In the genomic region with DNA sequence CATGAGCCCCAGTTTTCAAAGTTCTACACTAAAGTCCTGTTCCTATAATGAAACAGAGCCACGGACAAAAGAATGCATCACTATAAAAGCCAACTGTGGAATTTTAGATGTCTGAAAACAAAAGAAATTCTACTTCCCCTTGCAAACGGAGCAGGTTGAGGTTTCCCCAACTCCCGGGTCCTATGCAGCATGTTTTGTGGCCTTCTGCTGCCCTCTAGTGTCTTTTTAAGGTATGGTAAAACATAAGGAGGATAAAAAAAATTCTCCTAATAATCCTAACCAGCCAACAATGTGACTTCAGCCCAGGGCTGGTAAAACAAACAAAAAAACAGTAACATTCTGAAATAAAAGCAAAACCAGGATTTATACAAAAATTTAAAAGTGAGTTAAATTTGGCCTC, we compare ENCODE assay signal across 8 cellular contexts.
DNase-seq lines count a peak whose midpoint lies in the region; FAIRE-seq and TF ChIP-seq lines count a peak whose summit lies in the region.

No MANE protein-coding gene starts in this region.

- no peaks in the 10 kb centered on the region for H3K79me2 ChIP-seq in OCI-LY3 (ENCODE audit: low read length)

- H2AFZ ChIP-seq in OCI-LY3 (ENCODE audit: low read depth, low read length): peak overlapping the region; percentile 96

- in situ Hi-C loops in T47D (cut with HindIII; ENCODE audit: low pct_unique_long_range_greater_than_20kb, low sequenced_read_pairs): no loop called here

- peaks cover 9% of the 10 kb centered on the region; the same call in 1 of the 2 replicates for H3K4me1 ChIP-seq in OCI-LY3 (ENCODE audit: low read length)
- H3K4me1 ChIP-seq in kidney (ENCODE audit: control insufficient read depth in 1 of 2, insufficient read depth in 1 of 2, low read depth in 1 of 2, low read length in 2 of 2): no peaks in the 10 kb centered on the region

- TF ChIP-seq RAD21 in Ishikawa (IDR thresholded peaks at IDR 0.05; ENCODE audit: low read depth): peak; percentile 72

- no peak for TF ChIP-seq EP300 in Ishikawa (IDR thresholded peaks at IDR 0.05; ENCODE audit: borderline replicate concordance)

- H3K9me3 ChIP-seq in OCI-LY3 (ENCODE audit: insufficient read depth, low read length) (no peaks in the 10 kb centered on the region), kidney (ENCODE audit: control insufficient read depth in 1 of 2, low read length in 2 of 2) (no peaks in the 10 kb centered on the region)

- intact Hi-C loops in kidney (cut with DNase I): no loop called here

- TF ChIP-seq CTCF in OCI-LY3 (IDR thresholded peaks at IDR 0.05; ENCODE audit: low read depth, low read length) (peak; percentile 73), kidney (IDR thresholded peaks at IDR 0.05; ENCODE audit: borderline replicate concordance, extremely low read depth, insufficient read depth) (peak; percentile 57)

- no peak overlapping the region for H3K9ac ChIP-seq in OCI-LY3 (ENCODE audit: low read length)
- no peak overlapping the region for H3K9ac ChIP-seq in kidney (ENCODE audit: low read length in 2 of 2)

- FAIRE-seq in A204.1 (lab: Jason Lieb, UNC) (peak; percentile 80), kidney (lab: Jason Lieb, UNC) (no peak)

- no peaks in the 10 kb centered on the region for H3K27me3 ChIP-seq in OCI-LY3 (ENCODE audit: low read depth, low read length)

- H3K36me3 ChIP-seq in OCI-LY3 (replicated peaks; ENCODE audit: low read depth, low read length) (no peaks in the 10 kb centered on the region), kidney (ENCODE audit: control insufficient read depth in 1 of 2, insufficient read depth in 2 of 2, low read length in 2 of 2) (no peaks in the 10 kb centered on the region)

- H3K4me2 ChIP-seq in OCI-LY3 (ENCODE audit: low read length): peak overlapping the region; percentile 76

- no peak overlapping the region for H3K27ac ChIP-seq in OCI-LY3 (ENCODE audit: low read length)
- no peak overlapping the region for H3K27ac ChIP-seq in kidney (ENCODE audit: low read depth in 2 of 2, low read length in 2 of 2)

- H3K4me3 ChIP-seq in OCI-LY3 (ENCODE audit: low read length): peak overlapping the region; percentile 71
- H3K4me3 ChIP-seq in kidney (ENCODE audit: low read length in 2 of 2): peak overlapping the region; percentile 7 to 33

- DNase-seq in GF-D8 (lab: John Stamatoyannopoulos, UW) (peak; percentile 22), H4 (ENCODE audit: low spot score) (peak; percentile 64), T47D (ENCODE audit: low read depth in 1 of 2, low spot score in 1 of 2) (peak; percentile 18 to 62), kidney (no peak), stromal cell of bone marrow (ENCODE audit: low read depth) (peak; percentile 28)

- H4K20me1 ChIP-seq in OCI-LY3 (ENCODE audit: insufficient read depth, low read length): no peaks in the 10 kb centered on the region

TF ChIP-seq in Ishikawa, 13 proteins besides CTCF, POLR2A, EP300 and RAD21:
- TF ChIP-seq TAF1 (IDR thresholded peaks at IDR 0.05; ENCODE audit: low read depth) (no peak), TEAD4 (IDR thresholded peaks at IDR 0.05) (no peak), CREB1 (IDR thresholded peaks at IDR 0.05; ENCODE audit: low read depth) (no peak)
- TF ChIP-seq, protein P1, sequence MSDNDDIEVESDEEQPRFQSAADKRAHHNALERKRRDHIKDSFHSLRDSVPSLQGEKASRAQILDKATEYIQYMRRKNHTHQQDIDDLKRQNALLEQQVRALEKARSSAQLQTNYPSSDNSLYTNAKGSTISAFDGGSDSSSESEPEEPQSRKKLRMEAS (IDR thresholded peaks at IDR 0.05): no peak
- TF ChIP-seq, protein P2, sequence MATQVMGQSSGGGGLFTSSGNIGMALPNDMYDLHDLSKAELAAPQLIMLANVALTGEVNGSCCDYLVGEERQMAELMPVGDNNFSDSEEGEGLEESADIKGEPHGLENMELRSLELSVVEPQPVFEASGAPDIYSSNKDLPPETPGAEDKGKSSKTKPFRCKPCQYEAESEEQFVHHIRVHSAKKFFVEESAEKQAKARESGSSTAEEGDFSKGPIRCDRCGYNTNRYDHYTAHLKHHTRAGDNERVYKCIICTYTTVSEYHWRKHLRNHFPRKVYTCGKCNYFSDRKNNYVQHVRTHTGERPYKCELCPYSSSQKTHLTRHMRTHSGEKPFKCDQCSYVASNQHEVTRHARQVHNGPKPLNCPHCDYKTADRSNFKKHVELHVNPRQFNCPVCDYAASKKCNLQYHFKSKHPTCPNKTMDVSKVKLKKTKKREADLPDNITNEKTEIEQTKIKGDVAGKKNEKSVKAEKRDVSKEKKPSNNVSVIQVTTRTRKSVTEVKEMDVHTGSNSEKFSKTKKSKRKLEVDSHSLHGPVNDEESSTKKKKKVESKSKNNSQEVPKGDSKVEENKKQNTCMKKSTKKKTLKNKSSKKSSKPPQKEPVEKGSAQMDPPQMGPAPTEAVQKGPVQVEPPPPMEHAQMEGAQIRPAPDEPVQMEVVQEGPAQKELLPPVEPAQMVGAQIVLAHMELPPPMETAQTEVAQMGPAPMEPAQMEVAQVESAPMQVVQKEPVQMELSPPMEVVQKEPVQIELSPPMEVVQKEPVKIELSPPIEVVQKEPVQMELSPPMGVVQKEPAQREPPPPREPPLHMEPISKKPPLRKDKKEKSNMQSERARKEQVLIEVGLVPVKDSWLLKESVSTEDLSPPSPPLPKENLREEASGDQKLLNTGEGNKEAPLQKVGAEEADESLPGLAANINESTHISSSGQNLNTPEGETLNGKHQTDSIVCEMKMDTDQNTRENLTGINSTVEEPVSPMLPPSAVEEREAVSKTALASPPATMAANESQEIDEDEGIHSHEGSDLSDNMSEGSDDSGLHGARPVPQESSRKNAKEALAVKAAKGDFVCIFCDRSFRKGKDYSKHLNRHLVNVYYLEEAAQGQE (IDR thresholded peaks at IDR 0.05; ENCODE audit: low read depth): no peak
